Comparison of ENCODE assay signal across 1 cellular context in the genomic region with DNA sequence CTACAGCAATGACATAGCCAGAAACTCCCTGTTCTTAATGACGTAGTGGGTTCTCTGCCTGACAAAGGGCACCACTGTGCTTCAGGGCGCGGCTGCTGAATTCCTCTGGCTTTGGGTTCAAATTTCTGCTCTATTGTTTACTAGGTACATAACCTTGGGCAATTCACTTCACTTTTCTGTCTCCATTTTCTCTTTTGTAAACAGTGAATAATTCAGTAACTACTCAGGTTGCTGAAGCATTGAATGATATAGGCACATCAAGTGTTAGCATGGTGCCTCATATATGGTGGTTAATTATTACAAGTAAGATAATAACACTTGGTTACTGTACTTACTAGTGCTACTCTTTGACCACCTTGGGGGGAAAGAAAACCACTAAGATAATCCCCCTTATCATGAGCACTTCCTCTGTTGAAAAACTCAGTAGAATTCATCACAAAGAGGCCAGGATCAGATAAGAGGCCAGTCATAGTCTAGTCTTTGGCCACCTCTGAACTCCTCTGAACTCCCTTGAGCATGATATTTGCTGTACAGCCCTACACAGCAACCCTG.
TF ChIP-seq lines count a peak whose summit lies in the region.

No MANE protein-coding gene starts in this region.

TF ChIP-seq in HepG2, 621 proteins besides CTCF, POLR2A, EP300 and RAD21 (continued from another document and continues in another):
- TF ChIP-seq, protein P1, sequence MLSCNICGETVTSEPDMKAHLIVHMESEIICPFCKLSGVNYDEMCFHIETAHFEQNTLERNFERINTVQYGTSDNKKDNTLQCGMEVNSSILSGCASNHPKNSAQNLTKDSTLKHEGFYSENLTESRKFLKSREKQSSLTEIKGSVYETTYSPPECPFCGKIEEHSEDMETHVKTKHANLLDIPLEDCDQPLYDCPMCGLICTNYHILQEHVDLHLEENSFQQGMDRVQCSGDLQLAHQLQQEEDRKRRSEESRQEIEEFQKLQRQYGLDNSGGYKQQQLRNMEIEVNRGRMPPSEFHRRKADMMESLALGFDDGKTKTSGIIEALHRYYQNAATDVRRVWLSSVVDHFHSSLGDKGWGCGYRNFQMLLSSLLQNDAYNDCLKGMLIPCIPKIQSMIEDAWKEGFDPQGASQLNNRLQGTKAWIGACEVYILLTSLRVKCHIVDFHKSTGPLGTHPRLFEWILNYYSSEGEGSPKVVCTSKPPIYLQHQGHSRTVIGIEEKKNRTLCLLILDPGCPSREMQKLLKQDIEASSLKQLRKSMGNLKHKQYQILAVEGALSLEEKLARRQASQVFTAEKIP (CRISPR knock-in tag; IDR thresholded peaks at IDR 0.05; ENCODE audit: borderline replicate concordance), result no peak
- TF ChIP-seq NCOA5 (CRISPR knock-in tag; IDR thresholded peaks at IDR 0.05) (no peak), ZNF772 (CRISPR knock-in tag; IDR thresholded peaks at IDR 0.05) (peak; percentile 59; the same call in 1 of the 2 replicates), ZNF879 (CRISPR knock-in tag; IDR thresholded peaks at IDR 0.05) (no peak), JUNB (CRISPR knock-in tag; IDR thresholded peaks at IDR 0.05; ENCODE audit: borderline replicate concordance) (peak; percentile 80; the same call in 1 of the 2 replicates), HMG20B (CRISPR knock-in tag; conservative IDR thresholded peaks at IDR 0.05) (peak; percentile 72), CHD4 (IDR thresholded peaks at IDR 0.05; ENCODE audit: borderline replicate concordance, low read length) (peak; percentile 90; the same call in 1 of the 2 replicates), DMAP1 (CRISPR knock-in tag; IDR thresholded peaks at IDR 0.05) (no peak; the same call in 1 of the 2 replicates), HNRNPL (IDR thresholded peaks at IDR 0.05; ENCODE audit: low read depth, low read length) (no peak), ZSCAN22 (CRISPR knock-in tag; IDR thresholded peaks at IDR 0.05) (no peak), ETV5 (CRISPR knock-in tag; IDR thresholded peaks at IDR 0.05; ENCODE audit: borderline replicate concordance) (peak; percentile 76; the same call in 1 of the 2 replicates), ZNF446 (CRISPR knock-in tag; IDR thresholded peaks at IDR 0.05) (no peak), NR1H2 (CRISPR knock-in tag; IDR thresholded peaks at IDR 0.05; ENCODE audit: borderline replicate concordance, low read depth) (no peak), KDM4B (CRISPR knock-in tag; IDR thresholded peaks at IDR 0.05) (no peak), MAZ (IDR thresholded peaks at IDR 0.05; ENCODE audit: borderline replicate concordance, low read depth, low read length) (no peak), MAZ (CRISPR knock-in tag; IDR thresholded peaks at IDR 0.05; ENCODE audit: low read depth) (no peak), EZH2 (conservative IDR thresholded peaks at IDR 0.05; ENCODE audit: low read depth, low read length) (no peak), ZNF556 (CRISPR knock-in tag; IDR thresholded peaks at IDR 0.05; ENCODE audit: borderline replicate concordance) (no peak; the same call in 1 of the 2 replicates), ZNF234 (CRISPR knock-in tag; conservative IDR thresholded peaks at IDR 0.05) (no peak), KDM5B (CRISPR knock-in tag; IDR thresholded peaks at IDR 0.05; ENCODE audit: borderline replicate concordance) (no peak), TBP (CRISPR knock-in tag; IDR thresholded peaks at IDR 0.05) (no peak), ZNF709 (CRISPR knock-in tag; IDR thresholded peaks at IDR 0.05) (no peak; the same call in 1 of the 2 replicates), ZNF12 (CRISPR knock-in tag; IDR thresholded peaks at IDR 0.05) (0 out of 2 replicates have a peak, but pooled peaks have one; percentile 23), HES4 (CRISPR knock-in tag; IDR thresholded peaks at IDR 0.05; ENCODE audit: borderline replicate concordance) (no peak), CHD2 (IDR thresholded peaks at IDR 0.05; ENCODE audit: low read depth, low read length) (no peak), CEBPB (IDR thresholded peaks at IDR 0.05; ENCODE audit: borderline replicate concordance, low read depth, low read length) (peak; percentile 87), STAG1 (CRISPR knock-in tag; IDR thresholded peaks at IDR 0.05) (no peak), RARG (CRISPR knock-in tag; IDR thresholded peaks at IDR 0.05; ENCODE audit: low read depth) (no peak), NR3C1 (CRISPR knock-in tag; IDR thresholded peaks at IDR 0.05) (no peak), ZIK1 (CRISPR knock-in tag; IDR thresholded peaks at IDR 0.05; ENCODE audit: borderline replicate concordance, low read depth) (no peak), SP2 (CRISPR knock-in tag; IDR thresholded peaks at IDR 0.05) (no peak), ZNF510 (CRISPR knock-in tag; IDR thresholded peaks at IDR 0.05; ENCODE audit: low read depth) (no peak), ZNF746 (CRISPR knock-in tag; IDR thresholded peaks at IDR 0.05) (no peak), ISL2 (CRISPR knock-in tag; IDR thresholded peaks at IDR 0.05) (peak; percentile 98), JUN (CRISPR knock-in tag; IDR thresholded peaks at IDR 0.05) (0 out of 2 replicates have a peak, but pooled peaks have one; percentile 39)
- TF ChIP-seq, protein P2, sequence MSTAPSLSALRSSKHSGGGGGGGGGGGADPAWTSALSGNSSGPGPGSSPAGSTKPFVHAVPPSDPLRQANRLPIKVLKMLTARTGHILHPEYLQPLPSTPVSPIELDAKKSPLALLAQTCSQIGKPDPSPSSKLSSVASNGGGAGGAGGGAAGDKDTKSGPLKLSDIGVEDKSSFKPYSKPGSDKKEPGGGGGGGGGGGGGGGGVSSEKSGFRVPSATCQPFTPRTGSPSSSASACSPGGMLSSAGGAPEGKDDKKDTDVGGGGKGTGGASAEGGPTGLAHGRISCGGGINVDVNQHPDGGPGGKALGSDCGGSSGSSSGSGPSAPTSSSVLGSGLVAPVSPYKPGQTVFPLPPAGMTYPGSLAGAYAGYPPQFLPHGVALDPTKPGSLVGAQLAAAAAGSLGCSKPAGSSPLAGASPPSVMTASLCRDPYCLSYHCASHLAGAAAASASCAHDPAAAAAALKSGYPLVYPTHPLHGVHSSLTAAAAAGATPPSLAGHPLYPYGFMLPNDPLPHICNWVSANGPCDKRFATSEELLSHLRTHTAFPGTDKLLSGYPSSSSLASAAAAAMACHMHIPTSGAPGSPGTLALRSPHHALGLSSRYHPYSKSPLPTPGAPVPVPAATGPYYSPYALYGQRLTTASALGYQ (CRISPR knock-in tag; IDR thresholded peaks at IDR 0.05), result peak; percentile 97
- TF ChIP-seq, protein P3, sequence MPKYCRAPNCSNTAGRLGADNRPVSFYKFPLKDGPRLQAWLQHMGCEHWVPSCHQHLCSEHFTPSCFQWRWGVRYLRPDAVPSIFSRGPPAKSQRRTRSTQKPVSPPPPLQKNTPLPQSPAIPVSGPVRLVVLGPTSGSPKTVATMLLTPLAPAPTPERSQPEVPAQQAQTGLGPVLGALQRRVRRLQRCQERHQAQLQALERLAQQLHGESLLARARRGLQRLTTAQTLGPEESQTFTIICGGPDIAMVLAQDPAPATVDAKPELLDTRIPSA (CRISPR knock-in tag; IDR thresholded peaks at IDR 0.05; ENCODE audit: borderline replicate concordance), result no peak
- TF ChIP-seq, protein P4, sequence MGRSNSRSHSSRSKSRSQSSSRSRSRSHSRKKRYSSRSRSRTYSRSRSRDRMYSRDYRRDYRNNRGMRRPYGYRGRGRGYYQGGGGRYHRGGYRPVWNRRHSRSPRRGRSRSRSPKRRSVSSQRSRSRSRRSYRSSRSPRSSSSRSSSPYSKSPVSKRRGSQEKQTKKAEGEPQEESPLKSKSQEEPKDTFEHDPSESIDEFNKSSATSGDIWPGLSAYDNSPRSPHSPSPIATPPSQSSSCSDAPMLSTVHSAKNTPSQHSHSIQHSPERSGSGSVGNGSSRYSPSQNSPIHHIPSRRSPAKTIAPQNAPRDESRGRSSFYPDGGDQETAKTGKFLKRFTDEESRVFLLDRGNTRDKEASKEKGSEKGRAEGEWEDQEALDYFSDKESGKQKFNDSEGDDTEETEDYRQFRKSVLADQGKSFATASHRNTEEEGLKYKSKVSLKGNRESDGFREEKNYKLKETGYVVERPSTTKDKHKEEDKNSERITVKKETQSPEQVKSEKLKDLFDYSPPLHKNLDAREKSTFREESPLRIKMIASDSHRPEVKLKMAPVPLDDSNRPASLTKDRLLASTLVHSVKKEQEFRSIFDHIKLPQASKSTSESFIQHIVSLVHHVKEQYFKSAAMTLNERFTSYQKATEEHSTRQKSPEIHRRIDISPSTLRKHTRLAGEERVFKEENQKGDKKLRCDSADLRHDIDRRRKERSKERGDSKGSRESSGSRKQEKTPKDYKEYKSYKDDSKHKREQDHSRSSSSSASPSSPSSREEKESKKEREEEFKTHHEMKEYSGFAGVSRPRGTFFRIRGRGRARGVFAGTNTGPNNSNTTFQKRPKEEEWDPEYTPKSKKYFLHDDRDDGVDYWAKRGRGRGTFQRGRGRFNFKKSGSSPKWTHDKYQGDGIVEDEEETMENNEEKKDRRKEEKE (IDR thresholded peaks at IDR 0.05), result no peak
- TF ChIP-seq, protein P5, sequence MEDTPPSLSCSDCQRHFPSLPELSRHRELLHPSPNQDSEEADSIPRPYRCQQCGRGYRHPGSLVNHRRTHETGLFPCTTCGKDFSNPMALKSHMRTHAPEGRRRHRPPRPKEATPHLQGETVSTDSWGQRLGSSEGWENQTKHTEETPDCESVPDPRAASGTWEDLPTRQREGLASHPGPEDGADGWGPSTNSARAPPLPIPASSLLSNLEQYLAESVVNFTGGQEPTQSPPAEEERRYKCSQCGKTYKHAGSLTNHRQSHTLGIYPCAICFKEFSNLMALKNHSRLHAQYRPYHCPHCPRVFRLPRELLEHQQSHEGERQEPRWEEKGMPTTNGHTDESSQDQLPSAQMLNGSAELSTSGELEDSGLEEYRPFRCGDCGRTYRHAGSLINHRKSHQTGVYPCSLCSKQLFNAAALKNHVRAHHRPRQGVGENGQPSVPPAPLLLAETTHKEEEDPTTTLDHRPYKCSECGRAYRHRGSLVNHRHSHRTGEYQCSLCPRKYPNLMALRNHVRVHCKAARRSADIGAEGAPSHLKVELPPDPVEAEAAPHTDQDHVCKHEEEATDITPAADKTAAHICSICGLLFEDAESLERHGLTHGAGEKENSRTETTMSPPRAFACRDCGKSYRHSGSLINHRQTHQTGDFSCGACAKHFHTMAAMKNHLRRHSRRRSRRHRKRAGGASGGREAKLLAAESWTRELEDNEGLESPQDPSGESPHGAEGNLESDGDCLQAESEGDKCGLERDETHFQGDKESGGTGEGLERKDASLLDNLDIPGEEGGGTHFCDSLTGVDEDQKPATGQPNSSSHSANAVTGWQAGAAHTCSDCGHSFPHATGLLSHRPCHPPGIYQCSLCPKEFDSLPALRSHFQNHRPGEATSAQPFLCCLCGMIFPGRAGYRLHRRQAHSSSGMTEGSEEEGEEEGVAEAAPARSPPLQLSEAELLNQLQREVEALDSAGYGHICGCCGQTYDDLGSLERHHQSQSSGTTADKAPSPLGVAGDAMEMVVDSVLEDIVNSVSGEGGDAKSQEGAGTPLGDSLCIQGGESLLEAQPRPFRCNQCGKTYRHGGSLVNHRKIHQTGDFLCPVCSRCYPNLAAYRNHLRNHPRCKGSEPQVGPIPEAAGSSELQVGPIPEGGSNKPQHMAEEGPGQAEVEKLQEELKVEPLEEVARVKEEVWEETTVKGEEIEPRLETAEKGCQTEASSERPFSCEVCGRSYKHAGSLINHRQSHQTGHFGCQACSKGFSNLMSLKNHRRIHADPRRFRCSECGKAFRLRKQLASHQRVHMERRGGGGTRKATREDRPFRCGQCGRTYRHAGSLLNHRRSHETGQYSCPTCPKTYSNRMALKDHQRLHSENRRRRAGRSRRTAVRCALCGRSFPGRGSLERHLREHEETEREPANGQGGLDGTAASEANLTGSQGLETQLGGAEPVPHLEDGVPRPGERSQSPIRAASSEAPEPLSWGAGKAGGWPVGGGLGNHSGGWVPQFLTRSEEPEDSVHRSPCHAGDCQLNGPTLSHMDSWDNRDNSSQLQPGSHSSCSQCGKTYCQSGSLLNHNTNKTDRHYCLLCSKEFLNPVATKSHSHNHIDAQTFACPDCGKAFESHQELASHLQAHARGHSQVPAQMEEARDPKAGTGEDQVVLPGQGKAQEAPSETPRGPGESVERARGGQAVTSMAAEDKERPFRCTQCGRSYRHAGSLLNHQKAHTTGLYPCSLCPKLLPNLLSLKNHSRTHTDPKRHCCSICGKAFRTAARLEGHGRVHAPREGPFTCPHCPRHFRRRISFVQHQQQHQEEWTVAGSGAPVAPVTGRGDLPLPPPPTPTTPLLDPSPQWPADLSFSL (CRISPR knock-in tag; IDR thresholded peaks at IDR 0.05), result no peak
- TF ChIP-seq, protein P6, sequence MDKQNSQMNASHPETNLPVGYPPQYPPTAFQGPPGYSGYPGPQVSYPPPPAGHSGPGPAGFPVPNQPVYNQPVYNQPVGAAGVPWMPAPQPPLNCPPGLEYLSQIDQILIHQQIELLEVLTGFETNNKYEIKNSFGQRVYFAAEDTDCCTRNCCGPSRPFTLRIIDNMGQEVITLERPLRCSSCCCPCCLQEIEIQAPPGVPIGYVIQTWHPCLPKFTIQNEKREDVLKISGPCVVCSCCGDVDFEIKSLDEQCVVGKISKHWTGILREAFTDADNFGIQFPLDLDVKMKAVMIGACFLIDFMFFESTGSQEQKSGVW (CRISPR knock-in tag; IDR thresholded peaks at IDR 0.05; ENCODE audit: borderline replicate concordance), result no peak
- TF ChIP-seq, protein P7, sequence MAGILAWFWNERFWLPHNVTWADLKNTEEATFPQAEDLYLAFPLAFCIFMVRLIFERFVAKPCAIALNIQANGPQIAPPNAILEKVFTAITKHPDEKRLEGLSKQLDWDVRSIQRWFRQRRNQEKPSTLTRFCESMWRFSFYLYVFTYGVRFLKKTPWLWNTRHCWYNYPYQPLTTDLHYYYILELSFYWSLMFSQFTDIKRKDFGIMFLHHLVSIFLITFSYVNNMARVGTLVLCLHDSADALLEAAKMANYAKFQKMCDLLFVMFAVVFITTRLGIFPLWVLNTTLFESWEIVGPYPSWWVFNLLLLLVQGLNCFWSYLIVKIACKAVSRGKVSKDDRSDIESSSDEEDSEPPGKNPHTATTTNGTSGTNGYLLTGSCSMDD (CRISPR knock-in tag; IDR thresholded peaks at IDR 0.05), result no peak
- TF ChIP-seq, protein P8, sequence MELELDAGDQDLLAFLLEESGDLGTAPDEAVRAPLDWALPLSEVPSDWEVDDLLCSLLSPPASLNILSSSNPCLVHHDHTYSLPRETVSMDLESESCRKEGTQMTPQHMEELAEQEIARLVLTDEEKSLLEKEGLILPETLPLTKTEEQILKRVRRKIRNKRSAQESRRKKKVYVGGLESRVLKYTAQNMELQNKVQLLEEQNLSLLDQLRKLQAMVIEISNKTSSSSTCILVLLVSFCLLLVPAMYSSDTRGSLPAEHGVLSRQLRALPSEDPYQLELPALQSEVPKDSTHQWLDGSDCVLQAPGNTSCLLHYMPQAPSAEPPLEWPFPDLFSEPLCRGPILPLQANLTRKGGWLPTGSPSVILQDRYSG (CRISPR knock-in tag; IDR thresholded peaks at IDR 0.05), result no peak
- TF ChIP-seq, protein P9, sequence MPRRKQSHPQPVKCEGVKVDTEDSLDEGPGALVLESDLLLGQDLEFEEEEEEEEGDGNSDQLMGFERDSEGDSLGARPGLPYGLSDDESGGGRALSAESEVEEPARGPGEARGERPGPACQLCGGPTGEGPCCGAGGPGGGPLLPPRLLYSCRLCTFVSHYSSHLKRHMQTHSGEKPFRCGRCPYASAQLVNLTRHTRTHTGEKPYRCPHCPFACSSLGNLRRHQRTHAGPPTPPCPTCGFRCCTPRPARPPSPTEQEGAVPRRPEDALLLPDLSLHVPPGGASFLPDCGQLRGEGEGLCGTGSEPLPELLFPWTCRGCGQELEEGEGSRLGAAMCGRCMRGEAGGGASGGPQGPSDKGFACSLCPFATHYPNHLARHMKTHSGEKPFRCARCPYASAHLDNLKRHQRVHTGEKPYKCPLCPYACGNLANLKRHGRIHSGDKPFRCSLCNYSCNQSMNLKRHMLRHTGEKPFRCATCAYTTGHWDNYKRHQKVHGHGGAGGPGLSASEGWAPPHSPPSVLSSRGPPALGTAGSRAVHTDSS (CRISPR knock-in tag; conservative IDR thresholded peaks at IDR 0.05), result no peak
